8 cellular contexts compared by ENCODE assay signal in the genomic region with DNA sequence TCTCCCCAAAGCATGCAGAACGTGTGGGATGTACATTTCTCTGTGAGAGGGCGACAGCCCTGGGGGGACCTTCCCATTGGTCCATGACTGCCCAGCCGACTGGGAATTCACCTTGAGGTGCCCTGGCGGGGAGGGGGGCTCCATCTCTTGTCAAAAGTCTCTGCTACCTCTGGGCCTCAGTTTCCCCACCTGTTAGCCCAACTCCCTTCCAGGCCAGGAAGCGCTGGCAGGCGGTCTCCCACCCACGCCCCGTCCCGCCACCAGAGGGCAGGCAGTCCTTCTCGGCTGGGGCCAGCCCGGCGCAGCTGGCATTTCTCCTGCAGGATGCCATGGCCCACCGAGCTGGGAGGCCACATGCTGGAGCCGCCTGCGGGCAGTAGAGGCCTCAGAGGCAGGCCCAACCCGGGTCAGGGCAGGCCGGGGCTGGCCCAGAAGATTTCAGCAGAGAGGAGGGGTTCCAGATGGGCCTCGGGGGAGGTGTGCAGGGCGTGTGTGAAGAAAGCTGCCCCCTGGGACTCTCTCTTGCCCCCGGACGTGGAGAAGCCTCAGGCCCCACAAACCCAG. TPM values are rescaled to one million over a fixed set of nuclear protein-coding genes. Genes with fewer than 3 reads are reported as not detected.
DNase-seq lines count a peak whose midpoint lies in the region; ATAC-seq and TF ChIP-seq lines count a peak whose summit lies in the region.

No MANE protein-coding gene starts in this region.

- DNase-seq in GM10266 (ENCODE audit: extremely low spot score), result peak; percentile 73
- peak; percentile 30 to 55 for DNase-seq in NCI-H1930 (lab: John Stamatoyannopoulos, UW)
- DNase-seq in activated CD4-positive, alpha-beta memory T cell treated with anti-CD3 and anti-CD28 coated beads for 36 hours, result peak; percentile 83
- DNase-seq in effector memory CD8-positive, alpha-beta T cell, result peak; percentile 58 to 62 (median 58)
- peak; percentile 38 for DNase-seq in midbrain (lab: John Stamatoyannopoulos, UW)
- DNase-seq in upper lobe of right lung, result peak; percentile 85

- peaks cover 80% of the 10 kb centered on the region for H3K4me1 Mint-ChIP-seq in activated CD4-positive, alpha-beta memory T cell treated with anti-CD3 and anti-CD28 coated beads for 36 hours (ENCODE audit: low read depth)
- H3K4me1 Mint-ChIP-seq in effector memory CD8-positive, alpha-beta T cell (ENCODE audit: low read depth in 2 of 2), result peaks cover 53 to 70% of the 10 kb centered on the region in 2 donors

- H3K9me3 ChIP-seq in upper lobe of right lung, result no peaks in the 10 kb centered on the region

- no peak for ATAC-seq in effector memory CD8-positive, alpha-beta T cell (replicated peaks)
- peak; percentile 32 for ATAC-seq in upper lobe of right lung
- ATAC-seq in GM19351 (IDR thresholded peaks at IDR 0.05; ENCODE audit: unreplicated experiment), result no peak
- no peak for ATAC-seq in GM18517 (IDR thresholded peaks at IDR 0.05; ENCODE audit: unreplicated experiment)

- peak overlapping the region; percentile 100 for H3K27ac Mint-ChIP-seq in activated CD4-positive, alpha-beta memory T cell treated with anti-CD3 and anti-CD28 coated beads for 36 hours
- peak overlapping the region; percentile 100 for H3K27ac Mint-ChIP-seq in effector memory CD8-positive, alpha-beta T cell

- H3K36me3 ChIP-seq in upper lobe of right lung, result no peaks in the 10 kb centered on the region

- intact Hi-C loops in activated CD4-positive, alpha-beta memory T cell treated with anti-CD3 and anti-CD28 coated beads for 36 hours (cut with micrococcal nuclease), result no loop called here
- intact Hi-C loops in upper lobe of right lung (cut with DNase I), result no loop called here

- peak overlapping the region; percentile 93 for H3K4me3 Mint-ChIP-seq in activated CD4-positive, alpha-beta memory T cell treated with anti-CD3 and anti-CD28 coated beads for 36 hours
- peak overlapping the region; percentile 91 to 92 for H3K4me3 Mint-ChIP-seq in effector memory CD8-positive, alpha-beta T cell

- no peaks in the 10 kb centered on the region for H3K9me3 Mint-ChIP-seq in activated CD4-positive, alpha-beta memory T cell treated with anti-CD3 and anti-CD28 coated beads for 36 hours
- no peaks in the 10 kb centered on the region for H3K9me3 Mint-ChIP-seq in effector memory CD8-positive, alpha-beta T cell

- CTCF ChIA-PET in activated CD4-positive, alpha-beta memory T cell treated with anti-CD3 and anti-CD28 coated beads for 36 hours (lab: Charles Lee), result interaction anchor here (0.6 to 8.5 kb wide), 17 partner anchors 8 to 248 kb away, joined by 3 to 113 read pairs (median 4); a partner anchor contains a TSS

- no peaks in the 10 kb centered on the region for H3K27me3 ChIP-seq in upper lobe of right lung

- no peaks in the 10 kb centered on the region for H3K27me3 Mint-ChIP-seq in activated CD4-positive, alpha-beta memory T cell treated with anti-CD3 and anti-CD28 coated beads for 36 hours
- no peaks in the 10 kb centered on the region for H3K27me3 Mint-ChIP-seq in effector memory CD8-positive, alpha-beta T cell

- TF ChIP-seq CTCF in GM10266 (IDR thresholded peaks at IDR 0.05; ENCODE audit: control insufficient read depth, insufficient read depth, low read depth, missing control alignments) (peak; percentile 82), upper lobe of right lung (IDR thresholded peaks at IDR 0.05) (peak; percentile 76)

- H3K4me1 ChIP-seq in upper lobe of right lung, result peaks cover 29% of the 10 kb centered on the region

- H3K27ac ChIP-seq in upper lobe of right lung, result no peak overlapping the region

- H3K4me3 ChIP-seq in upper lobe of right lung, result no peak overlapping the region

- POLR2A ChIA-PET in activated CD4-positive, alpha-beta memory T cell treated with anti-CD3 and anti-CD28 coated beads for 36 hours (lab: Charles Lee), result interaction anchor here (0.6 to 12.2 kb wide), 8 partner anchors 8 to 148 kb away, joined by 3 to 103 read pairs (median 12); a partner anchor contains a TSS

- peaks cover 11% of the 10 kb centered on the region for H3K36me3 Mint-ChIP-seq in activated CD4-positive, alpha-beta memory T cell treated with anti-CD3 and anti-CD28 coated beads for 36 hours
- peaks cover 37% of the 10 kb centered on the region for H3K36me3 Mint-ChIP-seq in effector memory CD8-positive, alpha-beta T cell (ENCODE audit: insufficient read depth)

RNA-seq across cellular contexts. Expression of a gene that starts 16.6 kb away (rescaled TPM):
- total RNA-seq in activated CD4-positive, alpha-beta memory T cell treated with anti-CD3 and anti-CD28 coated beads for 36 hours, result 100 to 1,000 TPM; 570 to 574 TPM
- 7.2 TPM for total RNA-seq in upper lobe of right lung

RNA-seq across cellular contexts. Expression of a gene that starts 27.3 kb away (rescaled TPM):
- total RNA-seq in activated CD4-positive, alpha-beta memory T cell treated with anti-CD3 and anti-CD28 coated beads for 36 hours, result 100 to 1,000 TPM; 110 to 111 TPM
- 150 TPM for total RNA-seq in upper lobe of right lung

RNA-seq across cellular contexts. Expression of a gene that starts 32.8 kb away (rescaled TPM):
- total RNA-seq in activated CD4-positive, alpha-beta memory T cell treated with anti-CD3 and anti-CD28 coated beads for 36 hours, result 10 to 100 TPM; 12.2 to 12.7 TPM
- total RNA-seq in upper lobe of right lung, result 26.4 TPM

RNA-seq across cellular contexts. Expression of a gene that starts 58.3 kb away (rescaled TPM):
- total RNA-seq in activated CD4-positive, alpha-beta memory T cell treated with anti-CD3 and anti-CD28 coated beads for 36 hours, result not detected
- not detected for total RNA-seq in upper lobe of right lung

Comparison
In these comparisons a context has a peak if more than half of its experiments do, and no peak if none do; other contexts are left out.
1. RNA of a gene that starts 16.6 kb away (total RNA-seq): 570 to 574 TPM in activated CD4-positive, alpha-beta memory T cell treated with anti-CD3 and anti-CD28 coated beads for 36 hours; 7.2 TPM in upper lobe of right lung (single experiment); every median in the first group is over 10 times any median in the second.
2. Peak in every context shown above with its lines, with median percentiles within 50 percentile points of each other: DNase-seq.